27 cellular contexts compared by ENCODE assay signal in the genomic region with DNA sequence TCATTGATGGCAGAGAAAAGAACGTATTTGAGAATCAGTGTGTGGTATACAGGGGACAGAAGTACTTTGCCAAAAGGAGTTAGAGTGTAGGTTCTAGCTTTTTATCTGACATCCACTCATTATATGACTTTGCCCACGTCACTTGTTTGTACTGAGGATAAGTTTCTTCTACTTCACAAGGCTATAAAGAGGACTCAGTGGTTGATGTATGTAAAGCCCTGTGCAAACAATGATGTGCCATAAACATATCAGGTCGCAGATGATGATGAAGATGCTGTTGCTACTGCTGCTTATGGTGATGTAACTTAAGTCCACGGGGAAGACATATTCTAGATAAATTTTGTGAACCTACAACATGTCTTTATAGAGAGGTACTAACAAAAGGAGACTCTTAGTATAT.
"Had no signal": no experiment of that assay in that cellular context is flagged by ENCODE, and none has a peak within 500 bp of the region (broad histone marks: within the 10 kb centered on the region; RNA-seq: fewer than 3 reads in every experiment).

No MANE protein-coding gene starts in this region.

- H3K4me1 ChIP-seq: left ventricle myocardium inferior, neural progenitor cell, spleen, suprapubic skin, tibial artery, upper lobe of right lung had no signal

- H3K9me3 Mint-ChIP-seq: mesothelial cell of epicardium; nephron progenitor cell; neural progenitor cell; stimulated activated effector memory CD8-positive, alpha-beta T cell treated with anti-CD3 and anti-CD28 coated beads, Interleukin-12 subunit alpha, Interleukin-12 subunit beta, amount 100 ng/mL, for 72 hours; stimulated activated naive CD8-positive, alpha-beta T cell treated with anti-CD3 and anti-CD28 coated beads, Interleukin-15, Interleukin-2, amounts not matched to agents 100 ng/mL and 50 ng/mL, for 24 hours had no signal

- DNase-seq: islet precursor cell; left ventricle myocardium inferior; mesendoderm; naive B cell; natural killer cell; nephron progenitor cell; occipital lobe; ovary; right cardiac atrium; small intestine; spleen; stimulated activated CD4-positive, alpha-beta T cell treated with anti-CD3 and anti-CD28 coated beads, Interleukin-4, amount 100 ng/mL, for 24 hours; stimulated activated naive CD4-positive, alpha-beta T cell; tibial artery; trophoblast cell; upper lobe of right lung had no signal

- H3K4me3 ChIP-seq: left ventricle myocardium inferior, lung, neural progenitor cell, ovary, spleen, suprapubic skin, thoracic aorta, tibial artery, upper lobe of right lung had no signal

- H3K9ac ChIP-seq: neural progenitor cell had no signal

- H3K4me1 Mint-ChIP-seq: naive B cell; natural killer cell; neural progenitor cell; stimulated activated effector memory CD8-positive, alpha-beta T cell treated with anti-CD3 and anti-CD28 coated beads, Interleukin-12 subunit alpha, Interleukin-12 subunit beta, amount 100 ng/mL, for 72 hours had no signal

- H2AFZ ChIP-seq: neural progenitor cell had no signal

- H3K9me3 ChIP-seq: left ventricle myocardium inferior, neutrophil, ovary, spleen, suprapubic skin, thoracic aorta, tibial artery, upper lobe of right lung had no signal

- ATAC-seq: natural killer cell; right cardiac atrium; sciatic nerve; stimulated activated effector memory CD8-positive, alpha-beta T cell treated with anti-CD3 and anti-CD28 coated beads, Interleukin-12 subunit alpha, Interleukin-12 subunit beta, amount 100 ng/mL, for 72 hours; upper lobe of right lung had no signal

- H3K4me3 Mint-ChIP-seq: mesothelial cell of epicardium; naive B cell; natural killer cell; nephron progenitor cell; neural progenitor cell; stimulated activated effector memory CD8-positive, alpha-beta T cell treated with anti-CD3 and anti-CD28 coated beads, Interleukin-12 subunit alpha, Interleukin-12 subunit beta, amount 100 ng/mL, for 72 hours; stimulated activated naive CD8-positive, alpha-beta T cell treated with anti-CD3 and anti-CD28 coated beads, Interleukin-15, Interleukin-2, amounts not matched to agents 100 ng/mL and 50 ng/mL, for 24 hours had no signal

- H3K4me2 ChIP-seq: neural progenitor cell had no signal

- H3K27ac ChIP-seq: left ventricle myocardium inferior, neural progenitor cell, neutrophil, ovary, spleen, suprapubic skin, thoracic aorta, tibial artery, upper lobe of right lung had no signal

- H3K27me3 ChIP-seq: neural progenitor cell, neutrophil, ovary, spleen, suprapubic skin, tibial artery, upper lobe of right lung had no signal

- H3K36me3 Mint-ChIP-seq: mesothelial cell of epicardium; naive B cell; natural killer cell; neural progenitor cell; stimulated activated effector memory CD8-positive, alpha-beta T cell treated with anti-CD3 and anti-CD28 coated beads, Interleukin-12 subunit alpha, Interleukin-12 subunit beta, amount 100 ng/mL, for 72 hours had no signal

- H3K27me3 Mint-ChIP-seq: naive B cell; progenitor cell of endocrine pancreas; stimulated activated naive CD8-positive, alpha-beta T cell treated with anti-CD3 and anti-CD28 coated beads, Interleukin-15, Interleukin-2, amounts not matched to agents 100 ng/mL and 50 ng/mL, for 24 hours had no signal

- H3K27ac Mint-ChIP-seq: mesothelial cell of epicardium; naive B cell; natural killer cell; nephron progenitor cell; neural progenitor cell; progenitor cell of endocrine pancreas; stimulated activated effector memory CD8-positive, alpha-beta T cell treated with anti-CD3 and anti-CD28 coated beads, Interleukin-12 subunit alpha, Interleukin-12 subunit beta, amount 100 ng/mL, for 72 hours; stimulated activated naive CD8-positive, alpha-beta T cell treated with anti-CD3 and anti-CD28 coated beads, Interleukin-15, Interleukin-2, amounts not matched to agents 100 ng/mL and 50 ng/mL, for 24 hours had no signal

- H3K36me3 ChIP-seq: left ventricle myocardium inferior, neural progenitor cell, neutrophil, ovary, spleen, suprapubic skin, thoracic aorta, tibial artery, upper lobe of right lung had no signal

- FAIRE-seq: small intestine, urothelium cell line had no signal
